ENCODE assay signal across 12 cellular contexts in the genomic region with DNA sequence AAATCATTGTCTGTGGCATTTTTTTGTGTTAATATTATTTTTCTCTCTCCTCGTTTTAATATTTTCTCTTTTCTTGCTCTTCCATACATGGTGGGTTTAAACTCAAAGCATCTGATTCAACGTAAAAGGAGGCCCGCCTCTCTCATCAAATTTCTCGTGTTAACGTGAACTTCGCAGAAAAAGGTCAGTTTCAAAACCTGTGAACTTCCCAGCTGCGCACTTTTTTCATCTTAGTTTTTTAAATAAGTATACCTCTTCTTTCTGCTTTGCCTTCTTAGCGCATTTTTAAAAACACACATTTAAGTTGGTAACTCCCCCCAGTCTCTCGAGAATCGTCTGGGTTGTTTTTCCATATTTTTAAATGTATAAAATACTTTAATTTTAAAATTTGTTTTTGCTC. TPM values are rescaled to one million over a fixed set of nuclear protein-coding genes. Genes with fewer than 3 reads are reported as not detected.
DNase-seq lines count a peak whose midpoint lies in the region; ATAC-seq and TF ChIP-seq lines count a peak whose summit lies in the region.
"Had no signal": no experiment of that assay in that cellular context is flagged by ENCODE, and none has a peak within 500 bp of the region (broad histone marks: within the 10 kb centered on the region; RNA-seq: fewer than 3 reads in every experiment).

No MANE protein-coding gene starts in this region.

- H3K36me3 Mint-ChIP-seq in CD4-positive, alpha-beta T cell (ENCODE audit: low read depth) = peaks cover 6% of the 10 kb centered on the region
- H3K36me3 Mint-ChIP-seq: T-cell had no signal

- H3F3A ChIP-seq in GM23248 (ENCODE audit: insufficient read depth) = no peaks in the 10 kb centered on the region

- peaks cover 15% of the 10 kb centered on the region for H3K79me2 ChIP-seq in GM23248 (ENCODE audit: insufficient read depth)

- ATAC-seq in CD4-positive, alpha-beta T cell (ENCODE audit: poor library complexity) = no peak
- no peak for ATAC-seq in lower lobe of right lung

- WGBS in GM23248 (ENCODE audit: low coverage in 1 of 2, low lambda C conversion rate in 2 of 2, missing lambda C conversion rate in 2 of 2), 2 experiments = 93 to 94% methylated on average over 10 of the region's 10 CpGs

- no peaks in the 10 kb centered on the region for H3K9me2 ChIP-seq in GM23248 (ENCODE audit: insufficient read depth)

- no peak overlapping the region for H3K9ac ChIP-seq in GM23248

- DNase-seq in CD4-positive, alpha-beta T cell = no peak
- no peak for DNase-seq in H7
- DNase-seq in RPMI8226 = peak; percentile 68
- DNase-seq in lower lobe of right lung = no peak
- DNase-seq in HUDEP-2 (lab: John Stamatoyannopoulos, UW; ENCODE audit: unreplicated experiment in 76 of 76) = no peak
- DNase-seq in mucosa of gallbladder (ENCODE audit: low spot score) = no peak
- no peak for DNase-seq in GM23248
- DNase-seq in stimulated activated CD4-positive, alpha-beta T cell treated with anti-CD3 and anti-CD28 coated beads, Interleukin-4, amount 100 ng/mL, for 24 hours = no peak
- DNase-seq: COR-L47, MG63, NCI-H524 treated with DMSO at 0.1 percent for 48 hours had no signal

- peaks cover 13% of the 10 kb centered on the region for H3K9me3 Mint-ChIP-seq in CD4-positive, alpha-beta T cell

- no peak for TF ChIP-seq CTCF in CD4-positive, alpha-beta T cell (IDR thresholded peaks at IDR 0.05)
- no peak for TF ChIP-seq CTCF in lower lobe of right lung (IDR thresholded peaks at IDR 0.05)

- peaks cover 100% of the 10 kb centered on the region for H3K27me3 Mint-ChIP-seq in CD4-positive, alpha-beta T cell

- no peak overlapping the region for H2AFZ ChIP-seq in GM23248

- POLR2A ChIA-PET in CD4-positive, alpha-beta T cell (lab: Charles Lee) = no interaction called here

- H3K9me3 ChIP-seq in CD4-positive, alpha-beta T cell (ENCODE audit: control insufficient read depth, low read length) = peaks cover 18% of the 10 kb centered on the region
- H3K9me3 ChIP-seq in lower lobe of right lung (no peaks in the 10 kb centered on the region), GM23248 (ENCODE audit: low read depth) (no peaks in the 10 kb centered on the region)
- H3K9me3 ChIP-seq: MG63 had no signal

- no peak overlapping the region for H3K4me2 ChIP-seq in GM23248 (ENCODE audit: unreplicated experiment)

- H3K4me3 Mint-ChIP-seq in CD4-positive, alpha-beta T cell = peak overlapping the region; percentile 32

- no peaks in the 10 kb centered on the region for H3K36me3 ChIP-seq in H7 (replicated peaks; ENCODE audit: control insufficient read depth, insufficient read depth, low read length)
- H3K36me3 ChIP-seq in lower lobe of right lung = no peaks in the 10 kb centered on the region
- H3K36me3 ChIP-seq in GM23248 (ENCODE audit: low read depth) = peaks cover 32% of the 10 kb centered on the region

- H3K4me1 ChIP-seq in lower lobe of right lung (peaks cover 15% of the 10 kb centered on the region), GM23248 (ENCODE audit: insufficient read depth) (no peaks in the 10 kb centered on the region)

- CTCF ChIA-PET in CD4-positive, alpha-beta T cell (lab: Charles Lee) = no interaction called here

- H3K27me3 ChIP-seq in CD4-positive, alpha-beta T cell (ENCODE audit: control insufficient read depth, insufficient read depth, low read length) = peaks cover 98% of the 10 kb centered on the region
- peaks cover 92% of the 10 kb centered on the region for H3K27me3 ChIP-seq in H7 (ENCODE audit: control insufficient read depth, insufficient read depth, low read length)
- H3K27me3 ChIP-seq in lower lobe of right lung (ENCODE audit: low read depth) = peaks cover 98% of the 10 kb centered on the region
- no peaks in the 10 kb centered on the region for H3K27me3 ChIP-seq in GM23248 (replicated peaks; ENCODE audit: insufficient read depth)
- H3K27me3 ChIP-seq: MG63 had no signal

- in situ Hi-C loops in GM23248 (cut with MboI) = no loop called here

- peaks cover 32% of the 10 kb centered on the region for H3K4me1 Mint-ChIP-seq in CD4-positive, alpha-beta T cell (ENCODE audit: low read depth)

- no peaks in the 10 kb centered on the region for H4K20me1 ChIP-seq in GM23248 (ENCODE audit: insufficient read depth)

- no peak overlapping the region for H3K27ac ChIP-seq in CD4-positive, alpha-beta T cell (ENCODE audit: low read depth, low read length)
- H3K27ac ChIP-seq in lower lobe of right lung = no peak overlapping the region
- H3K27ac ChIP-seq in GM23248 = no peak overlapping the region

- 0 out of 2 replicates have a peak overlapping the region, but pooled peaks have one; percentile 74 for H3K4me3 ChIP-seq in H7 (ENCODE audit: insufficient read depth, low read depth, low read length)
- peak overlapping the region; percentile 54 for H3K4me3 ChIP-seq in lower lobe of right lung
- no peak overlapping the region for H3K4me3 ChIP-seq in GM23248
- H3K4me3 ChIP-seq: MG63 had no signal

- no peak overlapping the region for H3K27ac Mint-ChIP-seq in CD4-positive, alpha-beta T cell

- intact Hi-C loops in CD4-positive, alpha-beta T cell (cut with DNase I, micrococcal nuclease) = loop anchor here in 1 of 2 experiments (10.0 kb wide), 1 partner anchor 1292 kb away; no protein-coding TSS in a partner anchor
- intact Hi-C loops in lower lobe of right lung (cut with DNase I) = no loop called here

RNA-seq across cellular contexts. Expression of a gene that starts 9.1 kb away (rescaled TPM):
- not detected for total RNA-seq in CD4-positive, alpha-beta T cell
- not detected in 2 replicates for total RNA-seq in H7 (2014; rRNA removed; shearing (Covaris generic))
- total RNA-seq in lower lobe of right lung = 0.38 TPM
- total RNA-seq in mucosa of gallbladder = not detected
- total RNA-seq in GM23248 (2014; rRNA removed; shearing (Covaris generic)) = 16.1 and 17.7 TPM in 2 replicates
- polyA plus RNA-seq in GM23248 (2016; fragmentation: Nextera tagmentation; extraction: Ambion mirVana) = 10.5 and 10.6 TPM in 2 replicates
- total RNA-seq: T-cell had no signal

RNA-seq across cellular contexts. Expression of a gene that starts 12.7 kb away (rescaled TPM):
- total RNA-seq in CD4-positive, alpha-beta T cell = 10 to 100 TPM; 22.3 to 24.6 TPM
- total RNA-seq in H7 (2014; rRNA removed; shearing (Covaris generic)) = 21.7 and 26.9 TPM in 2 replicates
- 29.8 TPM for total RNA-seq in lower lobe of right lung
- 30.4 TPM for total RNA-seq in mucosa of gallbladder
- total RNA-seq in GM23248 (2014; rRNA removed; shearing (Covaris generic)) = 30.7 and 34.6 TPM in 2 replicates
- 28.5 and 30.2 TPM in 2 replicates for polyA plus RNA-seq in GM23248 (2016; fragmentation: Nextera tagmentation; extraction: Ambion mirVana)

Comparison
In these comparisons a context has a peak if more than half of its experiments do, and no peak if none do; other contexts are left out.
1. RNA of a gene that starts 9.1 kb away (total RNA-seq): 16.1 to 17.7 TPM in GM23248; 0.38 TPM in lower lobe of right lung (single experiment), not detected in mucosa of gallbladder (single experiment), not detected in CD4-positive, alpha-beta T cell and not detected in H7; every median in the first group is over 10 times any median in the second.